In the genomic region with DNA sequence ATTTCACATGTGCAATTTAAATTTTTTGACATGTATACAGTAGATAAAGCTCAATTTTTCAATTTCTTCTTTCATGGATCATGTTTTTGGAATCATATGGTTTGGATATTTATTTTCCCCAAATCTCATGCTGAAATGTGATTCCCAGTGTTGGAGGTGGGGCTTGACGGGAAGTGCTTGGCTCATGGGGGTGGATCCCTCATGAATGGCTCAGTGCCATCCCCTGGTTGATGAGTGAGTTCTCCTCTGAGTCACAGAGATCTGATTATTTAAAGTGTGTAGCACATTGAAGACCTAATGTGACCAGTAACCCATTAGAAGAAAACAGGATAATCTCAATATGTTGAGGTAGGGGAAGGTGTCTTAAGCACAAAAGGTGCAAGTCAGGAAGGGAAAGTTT, we compare ENCODE assay signal across 8 cellular contexts. TPM values are rescaled to one million over a fixed set of nuclear protein-coding genes. Genes with fewer than 3 reads are reported as not detected.
DNase-seq lines count a peak whose midpoint lies in the region; ATAC-seq and TF ChIP-seq lines count a peak whose summit lies in the region.

No MANE protein-coding gene starts in this region.

- no peak for TF ChIP-seq POLR2A in gastroesophageal sphincter (IDR thresholded peaks at IDR 0.05)

- H3K4me3 ChIP-seq in gastroesophageal sphincter: peak overlapping the region; percentile 45 to 50

- peaks cover 0 to 24% (median 2%) of the 10 kb centered on the region in 3 donors for H3K4me1 ChIP-seq in gastroesophageal sphincter

- no peak for TF ChIP-seq EP300 in gastroesophageal sphincter (IDR thresholded peaks at IDR 0.05)

- H3K27me3 Mint-ChIP-seq in activated naive CD4-positive, alpha-beta T cell treated with anti-CD3 and anti-CD28 coated beads, Interleukin-2, amount 10 ng/mL, durations not matched to agents 7 days and 5 days: no peaks in the 10 kb centered on the region

- no peaks in the 10 kb centered on the region for H3K9me3 Mint-ChIP-seq in stimulated activated effector memory CD8-positive, alpha-beta T cell treated with anti-CD3 and anti-CD28 coated beads, Interleukin-12 subunit alpha, Interleukin-12 subunit beta, amount 100 ng/mL, for 72 hours
- H3K9me3 Mint-ChIP-seq in activated naive CD4-positive, alpha-beta T cell treated with anti-CD3 and anti-CD28 coated beads, Interleukin-2, amount 10 ng/mL, durations not matched to agents 7 days and 5 days: no peaks in the 10 kb centered on the region

- H3K36me3 Mint-ChIP-seq in stimulated activated effector memory CD8-positive, alpha-beta T cell treated with anti-CD3 and anti-CD28 coated beads, Interleukin-12 subunit alpha, Interleukin-12 subunit beta, amount 100 ng/mL, for 72 hours: no peaks in the 10 kb centered on the region
- H3K36me3 Mint-ChIP-seq in activated naive CD4-positive, alpha-beta T cell treated with anti-CD3 and anti-CD28 coated beads, Interleukin-2, amount 10 ng/mL, durations not matched to agents 7 days and 5 days: no peaks in the 10 kb centered on the region

- peaks cover 7% of the 10 kb centered on the region for H3K27me3 ChIP-seq in gastroesophageal sphincter

- no peak overlapping the region for H3K4me3 Mint-ChIP-seq in stimulated activated effector memory CD8-positive, alpha-beta T cell treated with anti-CD3 and anti-CD28 coated beads, Interleukin-12 subunit alpha, Interleukin-12 subunit beta, amount 100 ng/mL, for 72 hours
- H3K4me3 Mint-ChIP-seq in activated naive CD4-positive, alpha-beta T cell treated with anti-CD3 and anti-CD28 coated beads, Interleukin-2, amount 10 ng/mL, durations not matched to agents 7 days and 5 days: no peak overlapping the region

- H3K9me3 ChIP-seq in gastroesophageal sphincter: no peaks in the 10 kb centered on the region

- peak; percentile 77 for DNase-seq in GM03348 (ENCODE audit: low spot score)
- DNase-seq in SW 1271 (lab: John Stamatoyannopoulos, UW): peak; percentile 48 to 60
- DNase-seq in nucleus accumbens (lab: John Stamatoyannopoulos, UW): peak in 45 of 56 donors; percentile 8 to 78 (median 44)
- DNase-seq in NCI-H1092 treated with DMSO at 0.1 percent for 48 hours (lab: John Stamatoyannopoulos, UW): no peak
- DNase-seq in stimulated activated effector memory CD8-positive, alpha-beta T cell treated with anti-CD3 and anti-CD28 coated beads, Interleukin-12 subunit alpha, Interleukin-12 subunit beta, amount 100 ng/mL, for 72 hours (ENCODE audit: low spot score in 2 of 2): no peak
- no peak for DNase-seq in activated naive CD4-positive, alpha-beta T cell treated with anti-CD3 and anti-CD28 coated beads, Interleukin-2, amount 10 ng/mL, durations not matched to agents 7 days and 5 days

- no peak overlapping the region for H3K27ac Mint-ChIP-seq in stimulated activated effector memory CD8-positive, alpha-beta T cell treated with anti-CD3 and anti-CD28 coated beads, Interleukin-12 subunit alpha, Interleukin-12 subunit beta, amount 100 ng/mL, for 72 hours
- no peak overlapping the region for H3K27ac Mint-ChIP-seq in activated naive CD4-positive, alpha-beta T cell treated with anti-CD3 and anti-CD28 coated beads, Interleukin-2, amount 10 ng/mL, durations not matched to agents 7 days and 5 days

- no peak for TF ChIP-seq CTCF in gastroesophageal sphincter (IDR thresholded peaks at IDR 0.05)

- no peaks in the 10 kb centered on the region for H3K36me3 ChIP-seq in gastroesophageal sphincter

- H3K4me1 Mint-ChIP-seq in stimulated activated effector memory CD8-positive, alpha-beta T cell treated with anti-CD3 and anti-CD28 coated beads, Interleukin-12 subunit alpha, Interleukin-12 subunit beta, amount 100 ng/mL, for 72 hours: peaks cover 47% of the 10 kb centered on the region
- H3K4me1 Mint-ChIP-seq in activated naive CD4-positive, alpha-beta T cell treated with anti-CD3 and anti-CD28 coated beads, Interleukin-2, amount 10 ng/mL, durations not matched to agents 7 days and 5 days: peaks cover 38% of the 10 kb centered on the region

- H3K27ac ChIP-seq in gastroesophageal sphincter: peak overlapping the region; percentile 78 to 92 (median 88)

- ATAC-seq in gastroesophageal sphincter: peak; percentile 70
- ATAC-seq in stimulated activated effector memory CD8-positive, alpha-beta T cell treated with anti-CD3 and anti-CD28 coated beads, Interleukin-12 subunit alpha, Interleukin-12 subunit beta, amount 100 ng/mL, for 72 hours: no peak
- no peak for ATAC-seq in GM21825 (IDR thresholded peaks at IDR 0.05; ENCODE audit: unreplicated experiment)

- CTCF ChIA-PET in activated naive CD4-positive, alpha-beta T cell treated with anti-CD3 and anti-CD28 coated beads, Interleukin-2, amount 10 ng/mL, durations not matched to agents 7 days and 5 days (lab: Charles Lee): interaction anchor here (1.6 kb wide), 2 partner anchors 8 to 71 kb away, joined by 5 to 6 read pairs; a partner anchor contains a TSS

- WGBS in gastroesophageal sphincter (ENCODE audit: low coverage in 1 of 2), 2 donors: 0 to 13% methylated on average over 1 of the region's 1 CpG

RNA-seq across cellular contexts. Expression of a gene that starts 9.1 kb away (rescaled TPM):
- 10 to 100 TPM; 25.2 to 73.4 (median 47.5) TPM for total RNA-seq in gastroesophageal sphincter

Comparison
In these comparisons a context has a peak if more than half of its experiments do, and no peak if none do; other contexts are left out.
1. DNase-seq: peak in GM03348 (single experiment), SW 1271 (2 of 2) and nucleus accumbens (45 of 56); none in NCI-H1092 treated with DMSO at 0.1 percent for 48 hours (single experiment), stimulated activated effector memory CD8-positive, alpha-beta T cell treated with anti-CD3 and anti-CD28 coated beads, Interleukin-12 subunit alpha, Interleukin-12 subunit beta, amount 100 ng/mL, for 72 hours (0 of 2) and activated naive CD4-positive, alpha-beta T cell treated with anti-CD3 and anti-CD28 coated beads, Interleukin-2, amount 10 ng/mL, durations not matched to agents 7 days and 5 days (single experiment).